12 cellular contexts compared by ENCODE assay signal in genomic region chr3:33030802-33031201, GRCh38.
DNase-seq lines count a peak whose midpoint lies in the region; ATAC-seq lines count a peak whose summit lies in the region.
"Had no signal": no experiment of that assay in that cellular context is flagged by ENCODE, and none has a peak within 500 bp of the region (broad histone marks: within the 10 kb centered on the region; RNA-seq: fewer than 3 reads in every experiment).

No MANE protein-coding gene starts in this region.

- H3K27me3 Mint-ChIP-seq in activated naive CD4-positive, alpha-beta T cell treated with anti-CD3 and anti-CD28 coated beads, Interleukin-2, amount 10 ng/mL, durations not matched to agents 7 days and 5 days, result no peaks in the 10 kb centered on the region
- no peaks in the 10 kb centered on the region for H3K27me3 Mint-ChIP-seq in stimulated activated naive CD8-positive, alpha-beta T cell treated with anti-CD3 and anti-CD28 coated beads, Interleukin-15, Interleukin-2, amounts not matched to agents 100 ng/mL and 50 ng/mL, for 24 hours
- H3K27me3 Mint-ChIP-seq: activated naive CD4-positive, alpha-beta T cell treated with anti-CD3 and anti-CD28 coated beads, Interleukin-2, amount 50 U/mL, for 24 hours had no signal

- peaks cover 33% of the 10 kb centered on the region for H3K4me1 Mint-ChIP-seq in activated naive CD4-positive, alpha-beta T cell treated with anti-CD3 and anti-CD28 coated beads, Interleukin-2, amount 10 ng/mL, durations not matched to agents 7 days and 5 days
- H3K4me1 Mint-ChIP-seq in stimulated activated naive CD8-positive, alpha-beta T cell treated with anti-CD3 and anti-CD28 coated beads, Interleukin-15, Interleukin-2, amounts not matched to agents 100 ng/mL and 50 ng/mL, for 24 hours (ENCODE audit: low read depth), result peaks cover 23% of the 10 kb centered on the region

- ATAC-seq in HG03460 (IDR thresholded peaks at IDR 0.05; ENCODE audit: unreplicated experiment), result no peak

- H3K4me3 Mint-ChIP-seq in activated naive CD4-positive, alpha-beta T cell treated with anti-CD3 and anti-CD28 coated beads, Interleukin-2, amount 10 ng/mL, durations not matched to agents 7 days and 5 days, result no peak overlapping the region
- H3K4me3 Mint-ChIP-seq in stimulated activated naive CD8-positive, alpha-beta T cell treated with anti-CD3 and anti-CD28 coated beads, Interleukin-15, Interleukin-2, amounts not matched to agents 100 ng/mL and 50 ng/mL, for 24 hours, result no peak overlapping the region
- H3K4me3 Mint-ChIP-seq: activated naive CD4-positive, alpha-beta T cell treated with anti-CD3 and anti-CD28 coated beads, Interleukin-2, amount 50 U/mL, for 24 hours; HFFc6 had no signal

- no peak overlapping the region for H3K27ac Mint-ChIP-seq in activated naive CD4-positive, alpha-beta T cell treated with anti-CD3 and anti-CD28 coated beads, Interleukin-2, amount 10 ng/mL, durations not matched to agents 7 days and 5 days
- H3K27ac Mint-ChIP-seq in stimulated activated naive CD8-positive, alpha-beta T cell treated with anti-CD3 and anti-CD28 coated beads, Interleukin-15, Interleukin-2, amounts not matched to agents 100 ng/mL and 50 ng/mL, for 24 hours, result peak overlapping the region; percentile 33
- H3K27ac Mint-ChIP-seq: activated naive CD4-positive, alpha-beta T cell treated with anti-CD3 and anti-CD28 coated beads, Interleukin-2, amount 50 U/mL, for 24 hours; HFFc6 had no signal

- CTCF ChIA-PET in activated naive CD4-positive, alpha-beta T cell treated with anti-CD3 and anti-CD28 coated beads, Interleukin-2, amount 10 ng/mL, durations not matched to agents 7 days and 5 days (lab: Charles Lee), result interaction anchor here (0.8 to 6.3 kb wide), 15 partner anchors 9 to 128 kb away, joined by 3 to 60 read pairs (median 4); partner anchors contain the start of gene CCR4

- H3K36me3 Mint-ChIP-seq in activated naive CD4-positive, alpha-beta T cell treated with anti-CD3 and anti-CD28 coated beads, Interleukin-2, amount 10 ng/mL, durations not matched to agents 7 days and 5 days, result peaks cover 48% of the 10 kb centered on the region
- H3K36me3 Mint-ChIP-seq in stimulated activated naive CD8-positive, alpha-beta T cell treated with anti-CD3 and anti-CD28 coated beads, Interleukin-15, Interleukin-2, amounts not matched to agents 100 ng/mL and 50 ng/mL, for 24 hours (ENCODE audit: low read depth), result peaks cover 53% of the 10 kb centered on the region

- DNase-seq in stimulated activated CD4-positive, alpha-beta T cell treated with anti-CD3 and anti-CD28 coated beads, Interleukin-12 subunit alpha, Interleukin-12 subunit beta, amount 100 ng/mL, for 48 hours (ENCODE audit: low read depth in 2 of 3, low spot score in 1 of 3), result peak in 2 of 3 donors; percentile 32 to 52
- no peak for DNase-seq in stimulated activated CD4-positive, alpha-beta T cell treated with anti-CD3 and anti-CD28 coated beads, Interleukin-2, amount 100 ng/mL, for 48 hours
- DNase-seq in NCI-H69 (lab: John Stamatoyannopoulos, UW), result peak; percentile 9
- DNase-seq in activated naive CD4-positive, alpha-beta T cell treated with anti-CD3 and anti-CD28 coated beads, Interleukin-2, amount 10 ng/mL, durations not matched to agents 7 days and 5 days, result peak; percentile 53
- DNase-seq in HCEC 1CT, result no peak
- DNase-seq in A172 (ENCODE audit: low spot score), result no peak
- DNase-seq: HFFc6, left ventricle myocardium inferior, T1000 had no signal

- peaks cover 2% of the 10 kb centered on the region for H3K9me3 Mint-ChIP-seq in activated naive CD4-positive, alpha-beta T cell treated with anti-CD3 and anti-CD28 coated beads, Interleukin-2, amount 10 ng/mL, durations not matched to agents 7 days and 5 days
- no peaks in the 10 kb centered on the region for H3K9me3 Mint-ChIP-seq in stimulated activated naive CD8-positive, alpha-beta T cell treated with anti-CD3 and anti-CD28 coated beads, Interleukin-15, Interleukin-2, amounts not matched to agents 100 ng/mL and 50 ng/mL, for 24 hours
- H3K9me3 Mint-ChIP-seq: activated naive CD4-positive, alpha-beta T cell treated with anti-CD3 and anti-CD28 coated beads, Interleukin-2, amount 50 U/mL, for 24 hours; HFFc6 had no signal

Comparison
In these comparisons a context has a peak if more than half of its experiments do, and no peak if none do; other contexts are left out.
1. DNase-seq: peak in stimulated activated CD4-positive, alpha-beta T cell treated with anti-CD3 and anti-CD28 coated beads, Interleukin-12 subunit alpha, Interleukin-12 subunit beta, amount 100 ng/mL, for 48 hours (2 of 3), NCI-H69 (single experiment) and activated naive CD4-positive, alpha-beta T cell treated with anti-CD3 and anti-CD28 coated beads, Interleukin-2, amount 10 ng/mL, durations not matched to agents 7 days and 5 days (single experiment); none in stimulated activated CD4-positive, alpha-beta T cell treated with anti-CD3 and anti-CD28 coated beads, Interleukin-2, amount 100 ng/mL, for 48 hours (0 of 2), HCEC 1CT (single experiment) and A172 (single experiment).